In the genomic region with DNA sequence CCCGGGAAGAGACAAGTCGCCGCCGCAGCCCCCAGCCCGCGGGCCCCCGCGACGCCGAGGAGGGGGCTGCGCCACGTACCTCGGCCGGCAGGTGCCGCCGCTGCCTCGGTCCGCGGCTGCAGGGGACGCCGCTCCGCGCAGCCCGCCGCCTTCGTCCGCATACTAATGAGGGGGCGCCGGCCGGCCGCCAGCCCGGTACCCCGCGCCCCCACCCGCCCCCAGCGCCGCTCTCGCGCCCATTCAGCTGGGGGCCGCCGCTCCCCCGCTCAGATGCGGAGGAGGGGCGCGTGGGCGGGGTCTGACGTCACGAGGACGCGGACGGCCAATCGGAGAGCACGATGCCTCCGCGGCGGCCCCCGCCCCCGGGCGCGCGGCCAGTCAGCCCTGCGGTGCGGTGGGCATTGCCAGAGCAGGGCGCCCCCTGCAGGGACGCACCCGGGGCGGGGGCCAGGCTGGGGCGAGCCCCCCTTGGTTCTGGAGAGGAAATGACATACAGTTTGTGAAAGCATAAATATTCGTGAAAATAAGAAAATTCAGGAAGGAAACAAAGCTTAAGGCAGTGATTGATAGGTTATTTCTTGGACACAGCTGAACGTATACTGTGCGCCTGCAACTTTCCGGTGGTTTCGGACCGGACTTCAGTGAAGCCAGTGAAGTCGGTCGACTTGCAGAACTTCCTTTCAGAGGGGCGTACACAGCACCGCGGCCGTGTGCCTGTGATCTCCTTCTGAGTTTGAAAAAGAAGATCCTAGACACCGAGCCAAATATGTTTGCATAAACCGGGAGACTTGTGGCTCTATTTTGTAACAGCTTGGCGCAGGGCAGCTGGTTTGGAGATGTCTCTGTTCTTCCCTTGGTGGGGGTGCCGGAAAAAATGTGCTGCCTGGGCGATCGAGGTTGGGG, we compare ENCODE assay signal across 8 cellular contexts. TPM values are rescaled to one million over a fixed set of nuclear protein-coding genes. Genes with fewer than 3 reads are reported as not detected.
DNase-seq lines count a peak whose midpoint lies in the region; ATAC-seq and TF ChIP-seq lines count a peak whose summit lies in the region.

ST3GAL5 (minus strand) TSS at position 246 of the 903 bp plus-strand sequence; CDS start at position 161, 85 bp downstream.

- H3K9me3 Mint-ChIP-seq in T-cell (no peaks in the 10 kb centered on the region), progenitor cell of endocrine pancreas (ENCODE audit: low read depth) (no peaks in the 10 kb centered on the region)

- H3K36me3 ChIP-seq in heart right ventricle = no peaks in the 10 kb centered on the region

- peak within 1 kb of the TSS; percentile 93 to 96 (median 95) for H3K4me3 Mint-ChIP-seq in T-cell
- H3K4me3 Mint-ChIP-seq in progenitor cell of endocrine pancreas (ENCODE audit: low read depth) = peak within 1 kb of the TSS; percentile 82

- CTCF ChIA-PET in T-cell (lab: Charles Lee) = interaction anchor here (0.5 to 7.2 kb wide), 24 partner anchors 10 to 1559 kb away, joined by 3 to 59 read pairs (median 6); partner anchors contain the start of genes KDM3A (in 1 of the 2), POLR1A (in 1 of the 2) and PTCD3 (in 1 of the 2)

- POLR2A ChIA-PET in T-cell (lab: Charles Lee) = interaction anchor here (0.6 to 1.0 kb wide), 4 partner anchors 10 to 553 kb away, joined by 3 to 5 read pairs (median 3); no protein-coding TSS in a partner anchor

- H3K27me3 Mint-ChIP-seq in T-cell (no peaks in the 10 kb centered on the region), progenitor cell of endocrine pancreas (peaks cover 5% of the 10 kb centered on the region)

- peaks cover 3 to 66% (median 36%) of the 10 kb centered on the region in 9 donors for H3K4me1 ChIP-seq in heart right ventricle

- no peaks in the 10 kb centered on the region for H3K36me3 Mint-ChIP-seq in T-cell
- no peaks in the 10 kb centered on the region for H3K36me3 Mint-ChIP-seq in progenitor cell of endocrine pancreas (ENCODE audit: insufficient read depth)

- H3K27ac Mint-ChIP-seq in T-cell (peak within 1 kb of the TSS; percentile 93 to 98), progenitor cell of endocrine pancreas (peak within 1 kb of the TSS; percentile 90)

- peak; percentile 76 for TF ChIP-seq CTCF in GM12872 (IDR thresholded peaks at IDR 0.05; ENCODE audit: insufficient read depth, low read depth, low read length)
- peak; percentile 11 to 81 (median 72) for TF ChIP-seq CTCF in heart right ventricle (IDR thresholded peaks at IDR 0.05)
- peak; percentile 84 for TF ChIP-seq CTCF in progenitor cell of endocrine pancreas (IDR thresholded peaks at IDR 0.05; ENCODE audit: unreplicated experiment)

- H3K27ac ChIP-seq in adipose tissue (ENCODE audit: low read depth, low read length) (peak within 1 kb of the TSS; percentile 3), heart right ventricle (peak within 1 kb of the TSS; percentile 37 to 92 (median 74))

- DNase-seq in NCI-H1092 treated with DMSO at 0.1 percent for 48 hours (lab: John Stamatoyannopoulos, UW) (peak; percentile 75), T-cell (peak; percentile 81 to 97 (median 90)), heart right ventricle (peak; percentile 90 to 96), progenitor cell of endocrine pancreas (ENCODE audit: low spot score, unreplicated experiment) (peak; percentile 92), ureter (ENCODE audit: low spot score) (peak; percentile 94)

- WGBS in adipose tissue, 3 donors = 0 to 1% (median 1%) methylated on average over 61 to 86 of the region's 86 CpGs
- 1% methylated on average over 65 to 86 of the region's 86 CpGs for whole genome bisulfite sequencing in heart right ventricle, 2 donors

- H3K4me1 Mint-ChIP-seq in T-cell (peaks cover 70 to 77% (median 76%) of the 10 kb centered on the region in 3 donors), progenitor cell of endocrine pancreas (ENCODE audit: low read depth) (peaks cover 32% of the 10 kb centered on the region)

- peak within 1 kb of the TSS; percentile 57 to 79 (median 70) for H3K4me3 ChIP-seq in heart right ventricle

- peaks cover 0 to 5% (median 0%) of the 10 kb centered on the region in 7 donors for H3K27me3 ChIP-seq in heart right ventricle

- intact Hi-C loops in heart right ventricle (cut with DNase I) = loop anchor here in 8 of 10 donors (1.0 to 5.0 kb wide), 8 partner anchors 57 to 191 kb away; no protein-coding TSS in a partner anchor

- no peaks in the 10 kb centered on the region for H3K9me3 ChIP-seq in heart right ventricle

- ATAC-seq in HG02610 (IDR thresholded peaks at IDR 0.05; ENCODE audit: unreplicated experiment) (peak; percentile 82), T-cell (replicated peaks in 1 of 4) (peak; percentile 82 to 89 (median 86)), heart right ventricle (peak; percentile 85 to 92 (median 88))

RNA-seq across cellular contexts. Expression of gene ST3GAL5, which starts in this region (rescaled TPM):
- 10 to 100 TPM; 22.8 to 56.2 (median 31.9) TPM for total RNA-seq in T-cell
- 10 to 100 TPM in 2 of 3 donors, 1 to 10 TPM in 1; 3.3 to 26.5 (median 24.7) TPM for polyA plus RNA-seq in adipose tissue
- total RNA-seq in heart right ventricle = 10 to 100 TPM in 1 of 10 donors, 1 to 10 TPM in 9; 2.0 to 11.8 (median 3.8) TPM
- polyA plus RNA-seq in heart right ventricle = 10 to 100 TPM in 1 of 2 donors, 1 to 10 TPM in 1; 3.3 to 11.1 TPM
- 27.3 and 32.5 TPM in 2 replicates for total RNA-seq in progenitor cell of endocrine pancreas
- 120 TPM for total RNA-seq in ureter

Comparison
In these comparisons a context has a peak if more than half of its experiments do, and no peak if none do; other contexts are left out.
1. Peak in every context shown above with its lines: DNase-seq, ATAC-seq, H3K4me3 ChIP-seq and H3K27ac ChIP-seq.